In genomic region chr3:15645740-15646490, GRCh38 we compare ENCODE assay signal across 9 cellular contexts. TPM values are rescaled to one million over a fixed set of nuclear protein-coding genes. Genes with fewer than 3 reads are reported as not detected.
A peak's percentile ranks its signal among the peaks of the same experiment; 100 is the strongest.
DNase-seq lines count a peak whose midpoint lies in the region; ATAC-seq and TF ChIP-seq lines count a peak whose summit lies in the region.
"Had no signal": no experiment of that assay in that cellular context is flagged by ENCODE, and none has a peak within 500 bp of the region (broad histone marks: within the 10 kb centered on the region; RNA-seq: fewer than 3 reads in every experiment).

No MANE protein-coding gene starts in this region.

- H3K27me3 ChIP-seq in BJ (ENCODE audit: control insufficient read depth, insufficient read depth, low read length) = no peaks in the 10 kb centered on the region

- CTCF ChIA-PET in BJ (lab: Yijun Ruan, JAX) = interaction anchor here (1.0 kb wide), 2 partner anchors 10 to 11 kb away, joined by 3 read pairs; no protein-coding TSS in a partner anchor

- H3K36me3 ChIP-seq in BJ (ENCODE audit: control insufficient read depth, insufficient read depth, low read length) = no peaks in the 10 kb centered on the region

- TF ChIP-seq CTCF in BJ (IDR thresholded peaks at IDR 0.05; ENCODE audit: insufficient read depth, low read depth, low read length) (no peak), endothelial cell (IDR thresholded peaks at IDR 0.05; ENCODE audit: unreplicated experiment) (no peak), omental fat pad (IDR thresholded peaks at IDR 0.05) (no peak)

- peak; percentile 50 for DNase-seq in BJ (ENCODE audit: low read depth)
- peak; percentile 77 for DNase-seq in NCI-H69 (lab: John Stamatoyannopoulos, UW)
- no peak for DNase-seq in endothelial cell (ENCODE audit: low spot score)
- peak; percentile 86 for DNase-seq in omental fat pad (ENCODE audit: low spot score)
- DNase-seq in MV-4-11 (lab: John Stamatoyannopoulos, UW) = no peak
- no peak for DNase-seq in NCI-H748 treated with DMSO at 0.1 percent for 48 hours (lab: John Stamatoyannopoulos, UW)

- POLR2A ChIA-PET in BJ (lab: Charles Lee) = interaction anchor here (0.8 kb wide), 1 partner anchor 11 kb away, joined by 3 read pairs; no protein-coding TSS in a partner anchor

- H3K4me3 ChIP-seq in BJ (ENCODE audit: low read depth, low read length) = no peak overlapping the region

- peaks cover 5% of the 10 kb centered on the region for H3K36me3 Mint-ChIP-seq in endothelial cell (ENCODE audit: low read depth, unreplicated experiment)

- no peaks in the 10 kb centered on the region for H3K9me3 Mint-ChIP-seq in endothelial cell (ENCODE audit: unreplicated experiment)

- peak overlapping the region; percentile 37 for H3K27ac Mint-ChIP-seq in endothelial cell (ENCODE audit: unreplicated experiment)
- H3K27ac Mint-ChIP-seq: activated naive CD8-positive, alpha-beta T cell had no signal

- peaks cover 2% of the 10 kb centered on the region for H3K27me3 Mint-ChIP-seq in endothelial cell (ENCODE audit: unreplicated experiment)

- ATAC-seq in omental fat pad (ENCODE audit: low FRiP score) (peak; percentile 78), HG02981 (IDR thresholded peaks at IDR 0.05; ENCODE audit: unreplicated experiment) (no peak), GM21723 (IDR thresholded peaks at IDR 0.05; ENCODE audit: unreplicated experiment) (no peak)

- H3K4me1 Mint-ChIP-seq in endothelial cell (ENCODE audit: unreplicated experiment) = peaks cover 10% of the 10 kb centered on the region

- no peak overlapping the region for H3K4me3 Mint-ChIP-seq in endothelial cell (ENCODE audit: unreplicated experiment)
- H3K4me3 Mint-ChIP-seq: activated naive CD8-positive, alpha-beta T cell had no signal

RNA-seq across cellular contexts. Expression of gene BTD, which starts 44.4 kb away (rescaled TPM):
- 24.8 and 26.6 TPM in 2 replicates for polyA plus RNA-seq in BJ (2011; rRNA removed)
- polyA minus RNA-seq in BJ (2011; rRNA and poly(A)+ RNA removed) = 11.9 and 15.5 TPM in 2 replicates
- 13.1 TPM for total RNA-seq in endothelial cell (ENCODE audit: unreplicated experiment)
- total RNA-seq in omental fat pad = 10 to 100 TPM; 17.0 to 49.4 (median 41.6) TPM

RNA-seq across cellular contexts. Expression of gene HACL1, which starts 44.5 kb away (rescaled TPM):
- polyA plus RNA-seq in BJ (2011; rRNA removed) = 32.4 and 35.1 TPM in 2 replicates
- 16.5 and 25.0 TPM in 2 replicates for polyA minus RNA-seq in BJ (2011; rRNA and poly(A)+ RNA removed)
- total RNA-seq in endothelial cell (ENCODE audit: unreplicated experiment) (17.5 TPM), omental fat pad (10 to 100 TPM; 19.8 to 26.4 (median 21.1) TPM)

Comparison
In these comparisons a context has a peak if more than half of its experiments do, and no peak if none do; other contexts are left out.
1. DNase-seq: peak in BJ (single experiment), NCI-H69 (single experiment) and omental fat pad (single experiment); none in endothelial cell (single experiment), MV-4-11 (single experiment) and NCI-H748 treated with DMSO at 0.1 percent for 48 hours (single experiment).